ENCODE assay signal across 5 cellular contexts in the genomic region with DNA sequence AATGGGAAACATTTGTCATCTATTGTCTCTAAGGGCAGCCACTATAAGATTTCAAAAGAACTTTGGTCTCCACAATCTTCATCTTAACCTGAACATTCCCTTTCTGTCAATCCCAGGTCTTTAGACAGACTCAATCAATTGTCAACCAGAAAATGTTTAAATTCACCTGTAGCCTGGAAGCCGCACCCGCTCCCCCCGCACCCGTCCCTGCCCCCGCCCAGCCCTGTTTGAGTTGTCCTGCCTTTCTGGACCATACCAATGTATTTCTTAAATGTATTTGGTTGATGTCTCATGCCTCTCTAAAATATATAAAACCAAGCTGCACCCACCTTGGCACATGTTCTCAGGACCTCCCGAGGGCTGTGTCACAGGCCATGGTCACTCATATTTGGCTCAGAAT.
"Had no signal": no experiment of that assay in that cellular context is flagged by ENCODE, and none has a peak within 500 bp of the region (broad histone marks: within the 10 kb centered on the region; RNA-seq: fewer than 3 reads in every experiment).

No MANE protein-coding gene starts in this region.

- H2AFZ ChIP-seq: GM23248 had no signal

- ATAC-seq: K562 had no signal

- H3K9ac ChIP-seq: GM23248 had no signal

- H3K4me3 ChIP-seq: GM23248, K562 had no signal

- H3K27ac ChIP-seq: GM23248 had no signal

- DNase-seq: GM23248, HCEC 1CT, IMR-90, KG1 had no signal
